Comparison of ENCODE assay signal across 7 cellular contexts in the genomic region with DNA sequence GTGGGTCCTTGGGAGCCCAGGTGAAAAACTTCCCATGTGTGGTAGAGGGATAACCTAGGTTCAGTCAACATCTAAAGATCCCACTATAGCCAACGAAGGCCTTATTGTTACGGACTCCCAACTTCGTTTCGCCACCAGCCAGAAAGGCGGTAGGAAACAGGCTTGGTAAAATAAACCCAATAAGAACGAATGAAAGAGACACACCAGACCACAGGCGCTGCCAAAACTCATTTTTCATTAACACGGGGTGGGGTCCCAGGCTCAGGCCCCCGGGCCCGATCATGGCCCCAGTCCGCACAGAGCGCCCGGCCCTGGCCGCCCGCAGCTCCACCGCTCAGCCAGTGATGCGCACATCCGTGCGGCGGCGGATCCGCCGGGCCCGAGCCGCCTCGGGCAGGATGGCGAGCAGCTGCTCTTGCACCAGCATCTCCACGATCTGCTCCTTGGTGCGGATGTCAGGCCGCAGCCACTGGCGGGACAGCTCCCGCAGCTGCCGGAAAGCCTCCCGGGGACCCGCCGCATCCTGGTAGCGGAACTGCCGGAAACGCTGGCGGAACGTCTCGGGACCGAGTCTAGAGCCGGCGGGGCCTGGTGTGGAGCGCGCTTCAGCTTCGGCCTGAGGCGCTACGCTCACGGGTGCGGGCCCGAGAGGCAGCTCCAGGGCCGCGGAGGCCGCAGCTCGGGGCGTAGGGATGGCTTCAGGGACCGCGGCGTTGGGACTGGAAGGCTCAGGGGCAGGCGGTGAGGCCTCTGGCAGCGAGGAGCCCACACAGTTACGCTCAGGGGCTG. TPM values are rescaled to one million over a fixed set of nuclear protein-coding genes. Genes with fewer than 3 reads are reported as not detected.
A peak's percentile ranks its signal among the peaks of the same experiment; 100 is the strongest.
DNase-seq lines count a peak whose midpoint lies in the region; ATAC-seq and TF ChIP-seq lines count a peak whose summit lies in the region.

No MANE protein-coding gene starts in this region.

- H3K27ac Mint-ChIP-seq in activated T-cell treated with anti-CD3 and anti-CD28 coated beads, Interleukin-2, amount 50 U/mL, for 72 hours = peak overlapping the region; percentile 99
- peak overlapping the region; percentile 97 to 98 for H3K27ac Mint-ChIP-seq in natural killer cell treated with Interleukin-12 subunit alpha and Interleukin-12 subunit beta and Interleukin-15 and Interleukin-18, amount 100 ng/mL, for 72 hours
- H3K27ac Mint-ChIP-seq in stimulated activated naive CD8-positive, alpha-beta T cell treated with anti-CD3 and anti-CD28 coated beads, Interleukin-15, Interleukin-2, amounts not matched to agents 100 ng/mL and 50 ng/mL, for 24 hours = peak overlapping the region; percentile 99

- peaks cover 13% of the 10 kb centered on the region for H3K79me2 ChIP-seq in OCI-LY1 (ENCODE audit: insufficient read depth, low read length)

- no peaks in the 10 kb centered on the region for H3K9me3 Mint-ChIP-seq in activated T-cell treated with anti-CD3 and anti-CD28 coated beads, Interleukin-2, amount 50 U/mL, for 72 hours
- no peaks in the 10 kb centered on the region for H3K9me3 Mint-ChIP-seq in natural killer cell treated with Interleukin-12 subunit alpha and Interleukin-12 subunit beta and Interleukin-15 and Interleukin-18, amount 100 ng/mL, for 72 hours
- no peaks in the 10 kb centered on the region for H3K9me3 Mint-ChIP-seq in stimulated activated naive CD8-positive, alpha-beta T cell treated with anti-CD3 and anti-CD28 coated beads, Interleukin-15, Interleukin-2, amounts not matched to agents 100 ng/mL and 50 ng/mL, for 24 hours

- TF ChIP-seq CTCF in OCI-LY1 (IDR thresholded peaks at IDR 0.05; ENCODE audit: low read length) (no peak), esophagus muscularis mucosa (IDR thresholded peaks at IDR 0.05) (no peak)

- TF ChIP-seq EP300 in esophagus muscularis mucosa (IDR thresholded peaks at IDR 0.05) = no peak

- peaks cover 15% of the 10 kb centered on the region for H3K4me1 Mint-ChIP-seq in activated T-cell treated with anti-CD3 and anti-CD28 coated beads, Interleukin-2, amount 50 U/mL, for 72 hours (ENCODE audit: low read depth)
- H3K4me1 Mint-ChIP-seq in natural killer cell treated with Interleukin-12 subunit alpha and Interleukin-12 subunit beta and Interleukin-15 and Interleukin-18, amount 100 ng/mL, for 72 hours (ENCODE audit: low read depth in 2 of 2) = peaks cover 9 to 19% of the 10 kb centered on the region in 2 donors
- H3K4me1 Mint-ChIP-seq in stimulated activated naive CD8-positive, alpha-beta T cell treated with anti-CD3 and anti-CD28 coated beads, Interleukin-15, Interleukin-2, amounts not matched to agents 100 ng/mL and 50 ng/mL, for 24 hours (ENCODE audit: low read depth) = peaks cover 16% of the 10 kb centered on the region

- no peaks in the 10 kb centered on the region for H3K9me3 ChIP-seq in OCI-LY1 (ENCODE audit: low read length)
- H3K9me3 ChIP-seq in esophagus muscularis mucosa = no peaks in the 10 kb centered on the region

- no peaks in the 10 kb centered on the region for H3F3A ChIP-seq in OCI-LY1 (ENCODE audit: insufficient read depth, low read length)

- peak; percentile 72 to 79 for DNase-seq in activated T-cell treated with anti-CD3 and anti-CD28 coated beads, Interleukin-2, amount 50 U/mL, for 72 hours
- DNase-seq in esophagus muscularis mucosa (ENCODE audit: extremely low spot score) = no peak
- peak; percentile 83 for DNase-seq in natural killer cell treated with Interleukin-12 subunit alpha and Interleukin-12 subunit beta and Interleukin-15 and Interleukin-18, amount 100 ng/mL, for 72 hours (ENCODE audit: low spot score)

- peak overlapping the region; percentile 88 for H3K4me2 ChIP-seq in OCI-LY1 (ENCODE audit: low read length)

- peaks cover 6 to 9% of the 10 kb centered on the region in 2 donors for H3K36me3 Mint-ChIP-seq in activated T-cell treated with anti-CD3 and anti-CD28 coated beads, Interleukin-2, amount 50 U/mL, for 72 hours (ENCODE audit: insufficient read depth in 2 of 2)
- no peaks in the 10 kb centered on the region for H3K36me3 Mint-ChIP-seq in natural killer cell treated with Interleukin-12 subunit alpha and Interleukin-12 subunit beta and Interleukin-15 and Interleukin-18, amount 100 ng/mL, for 72 hours
- peaks cover 8% of the 10 kb centered on the region for H3K36me3 Mint-ChIP-seq in stimulated activated naive CD8-positive, alpha-beta T cell treated with anti-CD3 and anti-CD28 coated beads, Interleukin-15, Interleukin-2, amounts not matched to agents 100 ng/mL and 50 ng/mL, for 24 hours (ENCODE audit: low read depth)

- H3K4me3 ChIP-seq in OCI-LY1 (ENCODE audit: low read depth, low read length, poor library complexity, severe bottlenecking) (peak overlapping the region; percentile 94), esophagus muscularis mucosa (peak overlapping the region; percentile 68 to 97 (median 88))

- H3K36me3 ChIP-seq in OCI-LY1 (ENCODE audit: insufficient read depth, low read length) = peaks cover 7% of the 10 kb centered on the region; the same call in 1 of the 2 replicates
- H3K36me3 ChIP-seq in esophagus muscularis mucosa = peaks cover 0 to 5% (median 2%) of the 10 kb centered on the region in 4 donors

- peaks cover 22% of the 10 kb centered on the region for H3K4me1 ChIP-seq in OCI-LY1 (ENCODE audit: insufficient read depth, low read length, severe bottlenecking)
- H3K4me1 ChIP-seq in esophagus muscularis mucosa = peaks cover 23 to 30% (median 27%) of the 10 kb centered on the region in 4 donors

- H3K9me2 ChIP-seq in OCI-LY1 (ENCODE audit: low read depth, low read length) = no peaks in the 10 kb centered on the region

- no peak for TF ChIP-seq POLR2A in esophagus muscularis mucosa (IDR thresholded peaks at IDR 0.05; ENCODE audit: low read depth)

- 10% methylated on average over 7 of the region's 64 CpGs for WGBS in esophagus muscularis mucosa

- peak overlapping the region; percentile 90 for H3K9ac ChIP-seq in OCI-LY1 (ENCODE audit: low read length)

- peak; percentile 4 for ATAC-seq in GM18520 (IDR thresholded peaks at IDR 0.05; ENCODE audit: unreplicated experiment)
- peak; percentile 16 for ATAC-seq in HG02938 (IDR thresholded peaks at IDR 0.05; ENCODE audit: unreplicated experiment)
- peak; percentile 38 to 39 for ATAC-seq in activated T-cell treated with anti-CD3 and anti-CD28 coated beads, Interleukin-2, amount 50 U/mL, for 72 hours (replicated peaks in 1 of 2)
- ATAC-seq in natural killer cell treated with Interleukin-12 subunit alpha and Interleukin-12 subunit beta and Interleukin-15 and Interleukin-18, amount 100 ng/mL, for 72 hours = peak; percentile 56 to 62

- intact Hi-C loops in esophagus muscularis mucosa (cut with DNase I) = no loop called here

- peak overlapping the region; percentile 100 for H3K4me3 Mint-ChIP-seq in activated T-cell treated with anti-CD3 and anti-CD28 coated beads, Interleukin-2, amount 50 U/mL, for 72 hours
- H3K4me3 Mint-ChIP-seq in natural killer cell treated with Interleukin-12 subunit alpha and Interleukin-12 subunit beta and Interleukin-15 and Interleukin-18, amount 100 ng/mL, for 72 hours = peak overlapping the region; percentile 97
- H3K4me3 Mint-ChIP-seq in stimulated activated naive CD8-positive, alpha-beta T cell treated with anti-CD3 and anti-CD28 coated beads, Interleukin-15, Interleukin-2, amounts not matched to agents 100 ng/mL and 50 ng/mL, for 24 hours = peak overlapping the region; percentile 99

- peak overlapping the region; percentile 94 for H3K27ac ChIP-seq in OCI-LY1 (ENCODE audit: low read depth, low read length, poor library complexity, severe bottlenecking)
- H3K27ac ChIP-seq in esophagus muscularis mucosa (replicated peaks in 1 of 4) = peak overlapping the region; percentile 90 to 99 (median 97)

- H4K20me1 ChIP-seq in OCI-LY1 (ENCODE audit: insufficient read depth, low read length) = no peaks in the 10 kb centered on the region

- H3K27me3 ChIP-seq in OCI-LY1 (ENCODE audit: insufficient read depth, low read length) (no peaks in the 10 kb centered on the region), esophagus muscularis mucosa (no peaks in the 10 kb centered on the region)

- no peak overlapping the region for H2AFZ ChIP-seq in OCI-LY1 (ENCODE audit: low read length)

- no peaks in the 10 kb centered on the region for H3K27me3 Mint-ChIP-seq in activated T-cell treated with anti-CD3 and anti-CD28 coated beads, Interleukin-2, amount 50 U/mL, for 72 hours (ENCODE audit: low read depth)
- H3K27me3 Mint-ChIP-seq in natural killer cell treated with Interleukin-12 subunit alpha and Interleukin-12 subunit beta and Interleukin-15 and Interleukin-18, amount 100 ng/mL, for 72 hours = no peaks in the 10 kb centered on the region
- no peaks in the 10 kb centered on the region for H3K27me3 Mint-ChIP-seq in stimulated activated naive CD8-positive, alpha-beta T cell treated with anti-CD3 and anti-CD28 coated beads, Interleukin-15, Interleukin-2, amounts not matched to agents 100 ng/mL and 50 ng/mL, for 24 hours

RNA-seq across cellular contexts. Expression of gene SCAND1, which starts 0.7 kb away (rescaled TPM):
- 10 to 100 TPM; 31.7 to 38.2 TPM for total RNA-seq in activated T-cell treated with anti-CD3 and anti-CD28 coated beads, Interleukin-2, amount 50 U/mL, for 72 hours
- total RNA-seq in esophagus muscularis mucosa = 100 to 1,000 TPM in 2 of 4 donors, 10 to 100 TPM in 2; 79.7 to 138 (median 94.2) TPM
- total RNA-seq in natural killer cell treated with Interleukin-12 subunit alpha and Interleukin-12 subunit beta and Interleukin-15 and Interleukin-18, amount 100 ng/mL, for 72 hours = 10 to 100 TPM; 44.8 to 55.4 TPM

RNA-seq across cellular contexts. Expression of gene CNBD2, which starts 14.8 kb away (rescaled TPM):
- total RNA-seq in activated T-cell treated with anti-CD3 and anti-CD28 coated beads, Interleukin-2, amount 50 U/mL, for 72 hours = 10 to 100 TPM in 1 of 2 donors, 1 to 10 TPM in 1; 8.4 to 10.2 TPM
- 1 to 10 TPM; 4.2 to 7.1 (median 4.7) TPM for total RNA-seq in esophagus muscularis mucosa
- total RNA-seq in natural killer cell treated with Interleukin-12 subunit alpha and Interleukin-12 subunit beta and Interleukin-15 and Interleukin-18, amount 100 ng/mL, for 72 hours = 1 to 10 TPM; 4.8 to 6.8 TPM

Comparison
In these comparisons a context has a peak if more than half of its experiments do, and no peak if none do; other contexts are left out.
1. ATAC-seq: peak in every context shown above with its lines; median percentile 59 in natural killer cell treated with Interleukin-12 subunit alpha and Interleukin-12 subunit beta and Interleukin-15 and Interleukin-18, amount 100 ng/mL, for 72 hours; 38 in activated T-cell treated with anti-CD3 and anti-CD28 coated beads, Interleukin-2, amount 50 U/mL, for 72 hours; 16 in HG02938; 4 in GM18520.